Comparison of ENCODE assay signal across 8 cellular contexts in the genomic region with DNA sequence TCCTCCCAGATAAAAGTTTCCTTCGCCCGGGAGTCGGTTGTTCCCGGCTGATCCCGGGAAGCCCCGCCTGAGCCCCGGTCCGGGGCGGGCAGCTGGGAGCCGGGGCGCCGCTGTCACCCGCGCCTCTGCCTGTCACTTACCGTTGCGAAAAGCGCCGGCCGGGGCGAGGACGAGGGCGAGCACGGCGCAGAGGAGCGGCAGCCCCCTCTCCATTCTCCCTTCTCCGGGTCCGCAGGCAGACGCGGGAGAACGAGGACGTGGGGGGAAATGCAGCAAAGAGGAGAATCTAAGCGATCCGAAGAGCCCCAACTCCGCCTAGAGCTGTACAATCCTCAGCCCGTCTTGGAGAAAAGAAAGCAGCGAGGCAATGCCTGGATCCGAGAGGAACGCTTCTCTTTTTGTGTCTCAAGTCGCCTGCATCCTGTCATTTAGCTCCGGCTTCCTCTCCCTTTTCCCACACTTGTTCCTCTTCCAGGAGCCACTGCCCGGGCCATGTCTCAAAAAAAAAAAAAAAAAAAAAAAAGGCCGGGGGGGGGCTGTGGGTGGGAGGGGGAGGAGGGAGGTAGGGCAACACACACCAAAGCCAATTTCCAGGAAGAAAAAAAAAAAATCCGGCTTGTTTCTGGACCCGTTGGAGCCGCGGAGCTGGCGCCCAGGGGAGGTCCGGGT. TPM values are rescaled to one million over a fixed set of nuclear protein-coding genes. Genes with fewer than 3 reads are reported as not detected.
DNase-seq lines count a peak whose midpoint lies in the region; ATAC-seq, FAIRE-seq and TF ChIP-seq lines count a peak whose summit lies in the region.

A gene (minus strand): TSS at position 498 of the 669 bp plus-strand sequence. CDS start 285 bp downstream, at position 213.

- no peak within 1 kb of the TSS for H3K56ac ChIP-seq in H1 (replicated peaks; ENCODE audit: insufficient read length, low read depth, low read length)

- H2BK20ac ChIP-seq in H1 (ENCODE audit: low read length) = no peak within 1 kb of the TSS

- H3K4me3 ChIP-seq in HCT116 (replicated peaks in 1 of 2; ENCODE audit: low read depth in 1 of 2, low read length in 2 of 2) = peak within 1 kb of the TSS; percentile 59 to 67
- H3K4me3 ChIP-seq in H1 (ENCODE audit: extremely low read depth in 1 of 4, insufficient read depth in 2 of 4, low read depth in 3 of 4, low read length in 4 of 4) = peak within 1 kb of the TSS; percentile 63 to 85 (median 76)
- H3K4me3 ChIP-seq in tibial artery = peak within 1 kb of the TSS; percentile 67 to 93

- no peak for TF ChIP-seq EP300 in H1 (IDR thresholded peaks at IDR 0.05; ENCODE audit: borderline replicate concordance in 1 of 2, low read depth in 2 of 2, low read length in 2 of 2)

- no peaks in the 10 kb centered on the region for H3K79me2 ChIP-seq in HCT116 (ENCODE audit: insufficient read depth, low read length)
- no peaks in the 10 kb centered on the region for H3K79me2 ChIP-seq in H1 (ENCODE audit: control insufficient read depth in 1 of 2, insufficient read depth in 2 of 2, low read length in 2 of 2)

- no peak within 1 kb of the TSS for H2BK15ac ChIP-seq in H1 (ENCODE audit: low read length)

- no peak within 1 kb of the TSS for H2BK120ac ChIP-seq in H1 (replicated peaks; ENCODE audit: low read depth, low read length)

- H3K27ac ChIP-seq in HCT116 (ENCODE audit: low read depth, low read length) = peak within 1 kb of the TSS; percentile 30; the same call in 1 of the 2 replicates
- H3K27ac ChIP-seq in H1 (ENCODE audit: low read depth, low read length) = no peak within 1 kb of the TSS
- H3K27ac ChIP-seq in tibial artery = peak within 1 kb of the TSS; percentile 90 to 93

- H3K23ac ChIP-seq in H1 (ENCODE audit: insufficient read length) = no peak within 1 kb of the TSS

- H3K23me2 ChIP-seq in H1 (ENCODE audit: low read depth, low read length) = peaks cover 23% of the 10 kb centered on the region

- no peak within 1 kb of the TSS for H2BK5ac ChIP-seq in H1 (ENCODE audit: low read depth, low read length)

- no peaks in the 10 kb centered on the region for H3K79me1 ChIP-seq in H1 (ENCODE audit: low read depth, low read length)

- no peak within 1 kb of the TSS for H2AK5ac ChIP-seq in H1 (ENCODE audit: low read depth, low read length)

- peaks cover 13% of the 10 kb centered on the region; the same call in 1 of the 2 replicates for H3K27me3 ChIP-seq in HCT116 (ENCODE audit: insufficient read depth, low read length)
- H3K27me3 ChIP-seq in H1 (replicated peaks in 1 of 4; ENCODE audit: control insufficient read depth in 3 of 4, extremely low read depth in 1 of 4, insufficient read depth in 3 of 4, low read length in 3 of 4) = peaks cover 8 to 56% (median 36%) of the 10 kb centered on the region in 4 experiments
- no peaks in the 10 kb centered on the region for H3K27me3 ChIP-seq in tibial artery

- no peak within 1 kb of the TSS for H3K4ac ChIP-seq in H1 (replicated peaks; ENCODE audit: insufficient read length, low read depth, low read length)

- 1% methylated on average over 10 of the region's 48 CpGs; no CpG with 5 or more reads in 1 of the 2 experiments for WGBS in H1 (ENCODE audit: extremely low coverage in 1 of 2, insufficient coverage in 1 of 2, insufficient read length in 1 of 2, insufficient replicate concordance in 2 of 2, low coverage in 1 of 2, low lambda C conversion rate in 2 of 2, missing lambda C conversion rate in 1 of 2), 2 experiments

- H2BK12ac ChIP-seq in H1 (ENCODE audit: low read depth, low read length) = no peak within 1 kb of the TSS; the same call in 1 of the 2 replicates

- intact Hi-C loops in HCT116 (cut with micrococcal nuclease) = loop anchor here (10.0 kb wide), 2 partner anchors 750 to 890 kb away; no protein-coding TSS in a partner anchor
- intact Hi-C loops in tibial artery (cut with DNase I; ENCODE audit: low total_unique reads) = loop anchor here (10.0 kb wide), 1 partner anchor 950 kb away; no protein-coding TSS in a partner anchor

- no peak within 1 kb of the TSS for H4K5ac ChIP-seq in H1 (ENCODE audit: insufficient read length, low read depth, low read length)

- peak within 1 kb of the TSS; percentile 63; the same call in 1 of the 2 replicates for H3K18ac ChIP-seq in H1 (ENCODE audit: extremely low read depth, low read length)

- H3K36me3 ChIP-seq in HCT116 (ENCODE audit: control insufficient read depth in 1 of 2, insufficient read depth in 2 of 2, low read length in 2 of 2) (no peaks in the 10 kb centered on the region), H1 (ENCODE audit: control insufficient read depth in 2 of 4, insufficient read depth in 4 of 4, low read length in 3 of 4) (peaks cover 0 to 3% (median 0%) of the 10 kb centered on the region in 4 experiments; a peak in 1 of 8 replicates), tibial artery (peaks cover 0 to 4% (median 0%) of the 10 kb centered on the region in 3 donors)

- no peaks in the 10 kb centered on the region for H3K9me2 ChIP-seq in HCT116 (ENCODE audit: insufficient read depth)

- H3K9ac ChIP-seq in HCT116 (ENCODE audit: low read length) = peak within 1 kb of the TSS; percentile 38
- no peak within 1 kb of the TSS; a peak in 1 of 7 replicates for H3K9ac ChIP-seq in H1 (replicated peaks in 1 of 4; ENCODE audit: extremely low read depth in 1 of 4, low read depth in 3 of 4, low read length in 3 of 4)

- DNase-seq in CD1c-positive myeloid dendritic cell (ENCODE audit: extremely low spot score) (peak; percentile 88), HCT116 (ENCODE audit: low read depth, low spot score) (no peak), T1000 (lab: John Stamatoyannopoulos, UW) (peak; percentile 99), H1 (ENCODE audit: low read depth in 1 of 2, low spot score in 2 of 2) (peak in 1 of 2 experiments; percentile 64), mesenteric fat pad (ENCODE audit: low spot score) (no peak), tibial artery (peak; percentile 48 to 72), SK-N-DZ (ENCODE audit: low spot score) (no peak), H54 (ENCODE audit: insufficient read length, low spot score) (no peak)

- H2AFZ ChIP-seq in HCT116 (ENCODE audit: low read depth, low read length, poor library complexity, severe bottlenecking) = peak within 1 kb of the TSS; percentile 87
- H2AFZ ChIP-seq in H1 (ENCODE audit: low read length) = peak within 1 kb of the TSS; percentile 55; the same call in 1 of the 2 replicates

- TF ChIP-seq CTCF in HCT116 (IDR thresholded peaks at IDR 0.05 in 2 of 3, conservative IDR thresholded peaks at IDR 0.05 in 1 of 3; ENCODE audit: borderline replicate concordance in 1 of 3, insufficient read depth in 1 of 3, low read depth in 2 of 3, low read length in 2 of 3) = no peak
- TF ChIP-seq CTCF in H1 (IDR thresholded peaks at IDR 0.05; ENCODE audit: control extremely low read depth in 1 of 3, insufficient read depth in 1 of 3, low read depth in 1 of 3, low read length in 3 of 3) = no peak
- TF ChIP-seq CTCF in tibial artery (IDR thresholded peaks at IDR 0.05) = no peak

- FAIRE-seq in H1 (lab: Jason Lieb, UNC) (no peak), H54 (lab: Jason Lieb, UNC) (no peak)

- CTCF ChIA-PET in HCT116 (lab: Charles Lee) (interaction anchor here (0.6 to 1.0 kb wide), 4 partner anchors 440 to 1490 kb away, joined by 3 to 4 read pairs (median 3); no protein-coding TSS in a partner anchor), H1 (lab: Charles Lee; ENCODE audit: partially characterized antibody) (interaction anchor here (0.6 to 1.6 kb wide), 4 partner anchors 28 to 226 kb away, joined by 3 read pairs; no protein-coding TSS in a partner anchor)

- H4K91ac ChIP-seq in H1 (replicated peaks; ENCODE audit: insufficient read length, low read length) = no peak within 1 kb of the TSS

- RAD21 ChIA-PET in HCT116 (lab: Charles Lee; ENCODE audit: low non-redundant PET in 1 of 2, low total read pairs in 2 of 2, uncharacterized antibody in 2 of 2, unreplicated experiment in 2 of 2) = interaction anchor here (0.6 to 0.7 kb wide), 2 partner anchors 396 to 1304 kb away, joined by 4 read pairs; no protein-coding TSS in a partner anchor

- ATAC-seq in HCT116 = peak; percentile 18; the same call in 1 of the 2 replicates

- no peak within 1 kb of the TSS for H3K14ac ChIP-seq in H1 (ENCODE audit: insufficient read length)

- TF ChIP-seq POLR2A in HCT116 (IDR thresholded peaks at IDR 0.05; ENCODE audit: borderline replicate concordance, extremely low read depth, insufficient read depth, insufficient read length) = no peak
- no peak for TF ChIP-seq POLR2A in H1 (IDR thresholded peaks at IDR 0.05; ENCODE audit: control extremely low read depth in 1 of 2, low read depth in 2 of 2, low read length in 2 of 2)
- TF ChIP-seq POLR2A in H54 (IDR thresholded peaks at IDR 0.05; ENCODE audit: low read depth, low read length) = no peak

- no peak within 1 kb of the TSS for H4K8ac ChIP-seq in H1 (ENCODE audit: extremely low read depth, insufficient read depth, low read length)

- no TSS peak for BruUV-seq in HCT116 (replicated peaks; lab: Mats Ljungman, UMichigan)

- H3K9me3 ChIP-seq in HCT116 (ENCODE audit: control insufficient read depth in 1 of 2, insufficient read depth in 1 of 2, low read depth in 1 of 2, low read length in 2 of 2) (no peaks in the 10 kb centered on the region), H1 (ENCODE audit: insufficient read depth in 2 of 2, low read depth in 1 of 2, low read length in 1 of 2) (no peaks in the 10 kb centered on the region), tibial artery (no peaks in the 10 kb centered on the region)

- POLR2A ChIA-PET in HCT116 (lab: Charles Lee) (no interaction called here), H1 (lab: Charles Lee; ENCODE audit: partially characterized antibody) (no interaction called here)

- TF ChIP-seq RAD21 in HCT116 (IDR thresholded peaks at IDR 0.05; ENCODE audit: low read depth) (no peak), H1 (IDR thresholded peaks at IDR 0.05 in 1 of 2, conservative IDR thresholded peaks at IDR 0.05 in 1 of 2; ENCODE audit: low read depth in 2 of 2, low read length in 2 of 2) (no peak)

- H3K4me2 ChIP-seq in HCT116 (ENCODE audit: low read length) (peak within 1 kb of the TSS; percentile 95), H1 (ENCODE audit: insufficient read depth in 1 of 2, low read depth in 2 of 2, low read length in 2 of 2) (peak within 1 kb of the TSS; percentile 94 to 100)

- H3K4me1 ChIP-seq in HCT116 (ENCODE audit: control insufficient read depth in 1 of 2, insufficient read depth in 2 of 2, low read length in 2 of 2) = peaks cover 2 to 33% of the 10 kb centered on the region in 2 experiments; a peak in 3 of 4 replicates
- peaks cover 2 to 13% (median 4%) of the 10 kb centered on the region in 4 experiments; a peak in 6 of 7 replicates for H3K4me1 ChIP-seq in H1 (replicated peaks in 1 of 4; ENCODE audit: control insufficient read depth in 3 of 4, insufficient read depth in 4 of 4, low read length in 3 of 4)
- H3K4me1 ChIP-seq in tibial artery = peaks cover 0 to 45% (median 27%) of the 10 kb centered on the region in 4 donors

- no peaks in the 10 kb centered on the region for H4K20me1 ChIP-seq in HCT116 (ENCODE audit: insufficient read depth)
- H4K20me1 ChIP-seq in H1 (replicated peaks in 1 of 2; ENCODE audit: control insufficient read depth in 1 of 2, insufficient read depth in 2 of 2, low read length in 2 of 2) = no peaks in the 10 kb centered on the region

RNA-seq across cellular contexts. Expression of the gene that starts here (rescaled TPM):
- 3.8 TPM for total RNA-seq in HCT116 (2021; ENCODE audit: unreplicated experiment)
- polyA plus RNA-seq in HCT116 (2012) = 8.8 and 14.0 TPM in 2 replicates
- 2.1 TPM in 2 replicates for total RNA-seq in H1 (2021; fragmentation: NEBNext Ultra II Directional; extraction: Animal tissue kit (Norgen Biotek cat#: 25700))
- 1.2 TPM in 2 replicates for polyA plus RNA-seq in H1 (2011; rRNA removed)
- 1.6 TPM for polyA plus RNA-seq in H1 (2011; cell fraction: cytosol; rRNA removed)
- 2.5 TPM for polyA plus RNA-seq in H1 (2011; cell fraction: nucleus; rRNA removed)
- 1.7 to 4.5 TPM (median 3.1 TPM) in 4 replicates for polyA plus RNA-seq in H1 (2012, experiment 1 of 2)
- 1.0 TPM for polyA plus RNA-seq in H1 (2012, experiment 2 of 2)
- polyA plus RNA-seq in H1 (2013, experiment 1 of 2) = 3.4 TPM
- polyA plus RNA-seq in H1 (2013, experiment 2 of 2) = 3.5 TPM
- 2.7 and 3.0 TPM in 2 replicates for polyA minus RNA-seq in H1 (2011; rRNA and poly(A)+ RNA removed)
- 4.5 TPM for polyA minus RNA-seq in H1 (2011; cell fraction: cytosol; rRNA and poly(A)+ RNA removed)
- polyA minus RNA-seq in H1 (2011; cell fraction: nucleus; rRNA and poly(A)+ RNA removed) = 4.5 TPM
- 249 TPM for total RNA-seq in mesenteric fat pad
- polyA plus RNA-seq in SK-N-DZ (2014; cell fraction: cytosol; rRNA removed) = 32.4 and 36.6 TPM in 2 replicates
- 28.2 and 32.6 TPM in 2 replicates for polyA plus RNA-seq in SK-N-DZ (2014; cell fraction: nucleus; rRNA removed)

Comparison
In these comparisons a context has a peak if more than half of its experiments do, and no peak if none do; other contexts are left out.
1. RNA of the gene that starts here (total RNA-seq): 249 TPM in mesenteric fat pad (single experiment); 3.8 TPM in HCT116 (single experiment) and 2.1 TPM in H1; every median in the first group is over 10 times any median in the second.
2. DNase-seq: peak in CD1c-positive myeloid dendritic cell (single experiment), T1000 (single experiment) and tibial artery (2 of 2); none in HCT116 (single experiment), mesenteric fat pad (single experiment), SK-N-DZ (single experiment) and H54 (single experiment).
3. Peak in every context shown above with its lines, with median percentiles within 50 percentile points of each other: H3K4me3 ChIP-seq.